In the genomic region with DNA sequence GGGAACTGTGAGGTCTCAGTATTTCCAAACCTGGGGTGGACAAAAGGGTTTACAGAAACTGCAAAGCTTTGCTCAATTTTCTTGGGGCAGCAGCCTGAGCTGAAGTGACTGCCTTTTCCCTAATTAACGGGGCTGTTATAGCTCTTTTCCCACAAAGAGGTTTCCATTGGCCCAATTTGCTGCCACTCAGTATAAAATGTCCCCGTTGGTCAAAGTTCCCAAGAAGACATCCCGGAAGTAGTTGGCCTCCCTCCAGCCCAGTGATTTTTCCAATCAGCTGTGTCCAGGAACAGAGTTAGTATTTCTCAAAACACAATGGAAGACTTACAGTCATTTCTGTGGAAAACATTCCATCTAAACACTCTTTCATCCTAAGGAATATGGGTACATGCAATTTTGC, we compare ENCODE assay signal across 25 cellular contexts.
DNase-seq lines count a peak whose midpoint lies in the region; ATAC-seq and TF ChIP-seq lines count a peak whose summit lies in the region.
"Had no signal": no experiment of that assay in that cellular context is flagged by ENCODE, and none has a peak within 500 bp of the region (broad histone marks: within the 10 kb centered on the region; RNA-seq: fewer than 3 reads in every experiment).

No MANE protein-coding gene starts in this region.

- no peak overlapping the region for H3K27ac ChIP-seq in mesenchymal stem cell (ENCODE audit: low read length, poor library complexity, severe bottlenecking)
- no peak overlapping the region for H3K27ac ChIP-seq in CD4-positive, alpha-beta memory T cell (ENCODE audit: low read depth, low read length)
- H3K27ac ChIP-seq: adrenal gland, epithelial cell of prostate had no signal

- H3K9me3 Mint-ChIP-seq in WTC11, result peaks cover 11% of the 10 kb centered on the region
- peaks cover 0 to 15% (median 6%) of the 10 kb centered on the region in 8 donors for H3K9me3 Mint-ChIP-seq in CD4-positive, alpha-beta memory T cell

- H3K79me1 ChIP-seq in mesenchymal stem cell (replicated peaks; ENCODE audit: low read length, poor library complexity, severe bottlenecking), result no peaks in the 10 kb centered on the region

- H3K4ac ChIP-seq in mesenchymal stem cell (ENCODE audit: low read depth in 1 of 2, low read length in 2 of 2), result no peak overlapping the region

- H3K4me2 ChIP-seq in mesenchymal stem cell (ENCODE audit: low read length, poor library complexity, severe bottlenecking), result no peak overlapping the region

- no peak overlapping the region for H2BK120ac ChIP-seq in mesenchymal stem cell (ENCODE audit: low read depth, low read length)

- peak; percentile 46; the same call in 1 of the 2 replicates for ATAC-seq in WTC11

- no peak overlapping the region for H3K18ac ChIP-seq in mesenchymal stem cell (ENCODE audit: low read depth in 1 of 2, low read length in 2 of 2)

- no peak overlapping the region for H3K27ac Mint-ChIP-seq in WTC11
- no peak overlapping the region for H3K27ac Mint-ChIP-seq in CD4-positive, alpha-beta memory T cell
- H3K27ac Mint-ChIP-seq: brain had no signal

- H3K4me1 Mint-ChIP-seq in WTC11, result no peaks in the 10 kb centered on the region
- H3K4me1 Mint-ChIP-seq in CD4-positive, alpha-beta memory T cell, result no peaks in the 10 kb centered on the region

- H3K27me3 ChIP-seq in mesenchymal stem cell (ENCODE audit: control insufficient read depth in 1 of 2, insufficient read depth in 1 of 2, low read length in 2 of 2), result no peaks in the 10 kb centered on the region
- no peaks in the 10 kb centered on the region for H3K27me3 ChIP-seq in CD4-positive, alpha-beta memory T cell (ENCODE audit: insufficient read depth, low read length)
- H3K27me3 ChIP-seq: adrenal gland had no signal

- H3K4me3 Mint-ChIP-seq in WTC11, result no peak overlapping the region
- H3K4me3 Mint-ChIP-seq in CD4-positive, alpha-beta memory T cell, result no peak overlapping the region
- H3K4me3 Mint-ChIP-seq: brain, nephron had no signal

- H3K4me1 ChIP-seq in mesenchymal stem cell (ENCODE audit: control insufficient read depth, insufficient read depth, low read depth, low read length), result peaks cover 2% of the 10 kb centered on the region
- H3K4me1 ChIP-seq in CD4-positive, alpha-beta memory T cell (ENCODE audit: insufficient read depth, low read length), result no peaks in the 10 kb centered on the region
- H3K4me1 ChIP-seq: adrenal gland had no signal

- 84% methylated on average over 3 of the region's 3 CpGs for WGBS in mesenchymal stem cell

- TF ChIP-seq CTCF in WTC11 (IDR thresholded peaks at IDR 0.05), result no peak

- no peaks in the 10 kb centered on the region; the same call in 1 of the 2 replicates for H3K27me3 Mint-ChIP-seq in WTC11 (ENCODE audit: low read depth)
- no peaks in the 10 kb centered on the region for H3K27me3 Mint-ChIP-seq in CD4-positive, alpha-beta memory T cell

- H3K23ac ChIP-seq in mesenchymal stem cell (ENCODE audit: low read length in 2 of 2), result no peak overlapping the region

- H2AFZ ChIP-seq in mesenchymal stem cell (ENCODE audit: low read depth, low read length), result no peak overlapping the region

- H3K4me3 ChIP-seq in mesenchymal stem cell (ENCODE audit: insufficient read depth in 1 of 2, low read depth in 1 of 2, low read length in 2 of 2), result no peak overlapping the region
- no peak overlapping the region for H3K4me3 ChIP-seq in CD4-positive, alpha-beta memory T cell (ENCODE audit: low read length in 2 of 2)
- H3K4me3 ChIP-seq: adrenal gland had no signal

- no peaks in the 10 kb centered on the region for H3K36me3 ChIP-seq in mesenchymal stem cell (ENCODE audit: control insufficient read depth in 1 of 2, insufficient read depth in 2 of 2, low read depth in 1 of 2, low read length in 2 of 2)
- no peaks in the 10 kb centered on the region for H3K36me3 ChIP-seq in CD4-positive, alpha-beta memory T cell (ENCODE audit: insufficient read depth, low read length)
- H3K36me3 ChIP-seq: adrenal gland had no signal

- H3K36me3 Mint-ChIP-seq in WTC11, result no peaks in the 10 kb centered on the region
- no peaks in the 10 kb centered on the region for H3K36me3 Mint-ChIP-seq in CD4-positive, alpha-beta memory T cell
- H3K36me3 Mint-ChIP-seq: brain had no signal

- H3K9me3 ChIP-seq in mesenchymal stem cell (ENCODE audit: control insufficient read depth, low read length), result no peaks in the 10 kb centered on the region
- no peaks in the 10 kb centered on the region for H3K9me3 ChIP-seq in CD4-positive, alpha-beta memory T cell (ENCODE audit: control insufficient read depth in 1 of 2, low read length in 2 of 2)
- H3K9me3 ChIP-seq: adrenal gland had no signal

- CTCF ChIA-PET in WTC11 (lab: Charles Lee), result no interaction called here
- CTCF ChIA-PET in CD4-positive, alpha-beta memory T cell (lab: Charles Lee; ENCODE audit: partially characterized antibody), result no interaction called here

- H2BK5ac ChIP-seq in mesenchymal stem cell (ENCODE audit: low read depth, low read length, poor library complexity, severe bottlenecking), result no peak overlapping the region

- H2AK5ac ChIP-seq in mesenchymal stem cell (ENCODE audit: low read length, severe bottlenecking), result no peak overlapping the region

- H2BK15ac ChIP-seq in mesenchymal stem cell (ENCODE audit: low read depth, poor library complexity, severe bottlenecking), result no peak overlapping the region

- POLR2A ChIA-PET in WTC11 (lab: Charles Lee), result no interaction called here
- POLR2A ChIA-PET in CD4-positive, alpha-beta memory T cell (lab: Charles Lee; ENCODE audit: partially characterized antibody), result no interaction called here

- H3K9ac ChIP-seq in mesenchymal stem cell (ENCODE audit: low read length), result no peak overlapping the region

- H2BK12ac ChIP-seq in mesenchymal stem cell (ENCODE audit: low read length in 2 of 2), result no peak overlapping the region

- intact Hi-C loops in CD4-positive, alpha-beta memory T cell (cut with micrococcal nuclease), result no loop called here

- H3K14ac ChIP-seq in mesenchymal stem cell (ENCODE audit: low read length in 2 of 2), result no peak overlapping the region

- no peak overlapping the region for H4K8ac ChIP-seq in mesenchymal stem cell (ENCODE audit: low read length)

- no peak overlapping the region for H4K91ac ChIP-seq in mesenchymal stem cell (ENCODE audit: low read length)

- peak; percentile 7 for DNase-seq in EH (ENCODE audit: low read depth)
- DNase-seq in WTC11 (ENCODE audit: low spot score), result no peak
- peak; percentile 30 for DNase-seq in fibroblast of gingiva (ENCODE audit: low read depth)
- peak; percentile 6 for DNase-seq in mesenchymal stem cell
- no peak for DNase-seq in hepatic stellate cell (ENCODE audit: low spot score)
- DNase-seq in CD4-positive, alpha-beta memory T cell, result no peak
- no peak for DNase-seq in NCI-H2196 (lab: John Stamatoyannopoulos, UW; ENCODE audit: unreplicated experiment)
- no peak for DNase-seq in NCI-H774 (lab: John Stamatoyannopoulos, UW)
- DNase-seq: ACHN; activated CD4-positive, CD25-positive, alpha-beta regulatory T cell; activated naive CD4-positive, alpha-beta T cell treated with Interleukin-2 at 50 U/mL for 16 hours; adrenal gland; DMS79; effector CD8-positive, alpha-beta T cell; IMR-90; islet precursor cell; NCI-H1092 treated with DMSO at 0.1 percent for 48 hours; NCI-H1930; NCI-H2227 treated with DMSO at 0.1 percent for 48 hours; NCI-H748 treated with DMSO at 0.1 percent for 48 hours; T-helper 1 cell; trophoblast cell had no signal

TF ChIP-seq in WTC11, 78 proteins besides CTCF, POLR2A, EP300 and RAD21 (continues in another document):
- no peak for TF ChIP-seq IRF2 (CRISPR knock-in tag; IDR thresholded peaks at IDR 0.05; ENCODE audit: borderline replicate concordance, low read depth)
- TF ChIP-seq ATF1 (CRISPR knock-in tag; IDR thresholded peaks at IDR 0.05), result no peak
- no peak for TF ChIP-seq ZNF263 (CRISPR knock-in tag; IDR thresholded peaks at IDR 0.05; ENCODE audit: low read depth)
- TF ChIP-seq NR2C2 (CRISPR knock-in tag; IDR thresholded peaks at IDR 0.05), result no peak
- TF ChIP-seq GABPB1 (CRISPR knock-in tag; IDR thresholded peaks at IDR 0.05), result no peak
- TF ChIP-seq ZNF121 (CRISPR knock-in tag; IDR thresholded peaks at IDR 0.05), result no peak
- no peak for TF ChIP-seq RORB (CRISPR knock-in tag; IDR thresholded peaks at IDR 0.05)
- TF ChIP-seq TP53 (CRISPR knock-in tag; IDR thresholded peaks at IDR 0.05), result no peak
- TF ChIP-seq ZNF219 (CRISPR knock-in tag; IDR thresholded peaks at IDR 0.05; ENCODE audit: borderline replicate concordance), result no peak
- TF ChIP-seq SP1 (CRISPR knock-in tag; conservative IDR thresholded peaks at IDR 0.05), result no peak
- TF ChIP-seq, protein P1, sequence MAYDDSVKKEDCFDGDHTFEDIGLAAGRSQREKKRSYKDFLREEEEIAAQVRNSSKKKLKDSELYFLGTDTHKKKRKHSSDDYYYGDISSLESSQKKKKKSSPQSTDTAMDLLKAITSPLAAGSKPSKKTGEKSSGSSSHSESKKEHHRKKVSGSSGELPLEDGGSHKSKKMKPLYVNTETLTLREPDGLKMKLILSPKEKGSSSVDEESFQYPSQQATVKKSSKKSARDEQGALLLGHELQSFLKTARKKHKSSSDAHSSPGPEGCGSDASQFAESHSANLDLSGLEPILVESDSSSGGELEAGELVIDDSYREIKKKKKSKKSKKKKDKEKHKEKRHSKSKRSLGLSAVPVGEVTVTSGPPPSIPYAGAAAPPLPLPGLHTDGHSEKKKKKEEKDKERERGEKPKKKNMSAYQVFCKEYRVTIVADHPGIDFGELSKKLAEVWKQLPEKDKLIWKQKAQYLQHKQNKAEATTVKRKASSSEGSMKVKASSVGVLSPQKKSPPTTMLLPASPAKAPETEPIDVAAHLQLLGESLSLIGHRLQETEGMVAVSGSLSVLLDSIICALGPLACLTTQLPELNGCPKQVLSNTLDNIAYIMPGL (CRISPR knock-in tag; IDR thresholded peaks at IDR 0.05), result no peak
- TF ChIP-seq GRHL2 (CRISPR knock-in tag; IDR thresholded peaks at IDR 0.05; ENCODE audit: insufficient replicate concordance, severe bottlenecking), result no peak
- TF ChIP-seq, protein P2, sequence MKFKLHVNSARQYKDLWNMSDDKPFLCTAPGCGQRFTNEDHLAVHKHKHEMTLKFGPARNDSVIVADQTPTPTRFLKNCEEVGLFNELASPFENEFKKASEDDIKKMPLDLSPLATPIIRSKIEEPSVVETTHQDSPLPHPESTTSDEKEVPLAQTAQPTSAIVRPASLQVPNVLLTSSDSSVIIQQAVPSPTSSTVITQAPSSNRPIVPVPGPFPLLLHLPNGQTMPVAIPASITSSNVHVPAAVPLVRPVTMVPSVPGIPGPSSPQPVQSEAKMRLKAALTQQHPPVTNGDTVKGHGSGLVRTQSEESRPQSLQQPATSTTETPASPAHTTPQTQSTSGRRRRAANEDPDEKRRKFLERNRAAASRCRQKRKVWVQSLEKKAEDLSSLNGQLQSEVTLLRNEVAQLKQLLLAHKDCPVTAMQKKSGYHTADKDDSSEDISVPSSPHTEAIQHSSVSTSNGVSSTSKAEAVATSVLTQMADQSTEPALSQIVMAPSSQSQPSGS (CRISPR knock-in tag; IDR thresholded peaks at IDR 0.05; ENCODE audit: borderline replicate concordance, low read depth), result no peak
- TF ChIP-seq SOX15 (CRISPR knock-in tag; IDR thresholded peaks at IDR 0.05), result no peak
- no peak for TF ChIP-seq ZNF396 (CRISPR knock-in tag; IDR thresholded peaks at IDR 0.05; ENCODE audit: borderline replicate concordance)
- no peak for TF ChIP-seq ZNF671 (CRISPR knock-in tag; IDR thresholded peaks at IDR 0.05)

Comparison
In these comparisons a context has a peak if more than half of its experiments do, and no peak if none do; other contexts are left out.
1. DNase-seq: peak in EH (single experiment), fibroblast of gingiva (single experiment) and mesenchymal stem cell (single experiment); none in WTC11 (single experiment), hepatic stellate cell (single experiment), CD4-positive, alpha-beta memory T cell (0 of 5), NCI-H2196 (single experiment) and NCI-H774 (single experiment).